Comparison of ENCODE assay signal across 26 cellular contexts in genomic region chr10:111785921-111786320, GRCh38.
"Had no signal": no experiment of that assay in that cellular context is flagged by ENCODE, and none has a peak within 500 bp of the region (broad histone marks: within the 10 kb centered on the region; RNA-seq: fewer than 3 reads in every experiment).

No MANE protein-coding gene starts in this region.

- H3K9ac ChIP-seq: neural progenitor cell, parathyroid adenoma had no signal

- DNase-seq: occipital lobe; ovary; posterior cingulate gyrus; psoas muscle; right cardiac atrium; right lobe of liver; sigmoid colon; small intestine; stimulated activated CD4-positive, alpha-beta T cell treated with anti-CD3 and anti-CD28 coated beads, Interleukin-15, amount 100 ng/mL, for 24 hours; stimulated activated CD4-positive, alpha-beta T cell treated with anti-CD3 and anti-CD28 coated beads, Interleukin-2, amount 100 ng/mL, for 24 hours; stimulated activated CD4-positive, alpha-beta T cell treated with anti-CD3 and anti-CD28 coated beads, Interleukin-2, amount 100 ng/mL, for 48 hours; stimulated activated CD4-positive, alpha-beta T cell treated with anti-CD3 and anti-CD28 coated beads, Interleukin-4, amount 100 ng/mL, for 24 hours; stimulated activated naive B cell treated with anti-CD40 and anti-IgM and Interleukin-4, amounts not matched to agents 10 μg/mL and 1 μg/mL and 100 μg/mL, for 72 hours; stimulated activated naive CD4-positive, alpha-beta T cell treated with Interleukin-2 at 50 U/mL for 16 hours; stomach; thyroid gland; trophoblast cell; upper lobe of left lung had no signal

- H3K27ac ChIP-seq: neural progenitor cell, ovary, parathyroid adenoma, psoas muscle, right lobe of liver, sigmoid colon, stomach, thoracic aorta, thyroid gland, tibial nerve, upper lobe of left lung, vagina had no signal

- H3K4me2 ChIP-seq: neural progenitor cell had no signal

- ATAC-seq: natural killer cell treated with Interleukin-12 subunit alpha and Interleukin-12 subunit beta and Interleukin-15 and Interleukin-18, amount 100 ng/mL, for 72 hours; psoas muscle; right cardiac atrium; right lobe of liver; stimulated activated effector memory CD8-positive, alpha-beta T cell treated with anti-CD3 and anti-CD28 coated beads, Interleukin-12 subunit alpha, Interleukin-12 subunit beta, amount 100 ng/mL, for 72 hours; stimulated activated naive B cell treated with anti-CD40 and anti-IgM and Interleukin-4, amounts not matched to agents 10 μg/mL and 1 μg/mL and 100 μg/mL, for 72 hours had no signal

- H3K4me1 ChIP-seq: neural progenitor cell, parathyroid adenoma, psoas muscle, right lobe of liver, sigmoid colon, stomach, thyroid gland, tibial nerve, upper lobe of left lung, vagina had no signal

- H3K36me3 ChIP-seq: neural progenitor cell, ovary, right lobe of liver, sigmoid colon, stomach, thoracic aorta, thyroid gland, tibial nerve, upper lobe of left lung, vagina had no signal

- H3K27me3 ChIP-seq: neural progenitor cell, ovary, right lobe of liver, sigmoid colon, stomach, thyroid gland, tibial nerve, upper lobe of left lung, vagina had no signal

- FAIRE-seq: small intestine, urothelium cell line had no signal

- H3K4me3 ChIP-seq: neural progenitor cell, ovary, psoas muscle, right lobe of liver, sigmoid colon, stomach, thoracic aorta, thyroid gland, tibial nerve, upper lobe of left lung, vagina had no signal

- H3K79me2 ChIP-seq: parathyroid adenoma had no signal
